In the genomic region with DNA sequence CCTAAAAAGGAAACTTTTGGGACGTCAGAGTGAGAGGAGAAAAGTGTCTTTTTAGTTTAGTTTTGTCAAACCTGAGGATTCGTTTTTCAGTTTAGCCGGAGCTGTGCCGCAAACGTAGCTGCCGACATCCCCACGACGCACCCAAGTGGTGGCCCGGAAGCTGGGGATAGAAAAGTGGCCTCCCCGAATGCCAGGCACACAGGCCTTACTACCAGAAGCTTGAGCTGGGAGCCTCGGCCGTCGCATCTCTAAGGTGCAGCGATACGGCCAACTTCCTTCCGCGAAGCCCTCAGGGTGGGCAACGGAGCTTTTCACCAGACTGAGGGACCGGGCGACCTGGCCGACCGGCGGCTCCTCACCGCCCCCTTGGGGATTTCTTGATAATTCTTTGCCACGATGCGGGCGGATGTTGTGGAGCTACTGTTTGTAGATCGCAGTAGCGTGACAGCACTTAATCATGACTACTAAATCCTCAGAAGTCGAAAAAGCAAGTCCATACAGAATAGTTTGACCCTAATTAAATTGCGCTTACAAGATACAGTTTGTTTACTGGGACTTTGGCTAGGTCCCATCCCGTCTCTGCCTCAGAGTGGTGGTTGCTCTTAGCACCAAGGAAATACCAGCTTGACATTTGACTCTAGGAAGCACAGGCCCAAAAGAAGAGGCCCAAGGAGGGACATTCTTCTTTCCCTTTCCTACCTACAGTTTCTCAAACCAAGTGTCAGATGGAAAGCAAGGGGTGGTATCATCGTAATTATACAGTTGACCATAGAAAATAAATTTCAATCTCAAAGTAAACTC, we compare ENCODE assay signal across 8 cellular contexts.
DNase-seq lines count a peak whose midpoint lies in the region; ATAC-seq lines count a peak whose summit lies in the region.

No MANE protein-coding gene starts in this region.

- ATAC-seq in GM19328 (IDR thresholded peaks at IDR 0.05; ENCODE audit: unreplicated experiment): peak; percentile 53
- peak; percentile 72 for ATAC-seq in HG03460 (IDR thresholded peaks at IDR 0.05; ENCODE audit: unreplicated experiment)

- DNase-seq in NCI-H510A treated with DMSO at 0.1 percent for 48 hours (lab: John Stamatoyannopoulos, UW): peak; percentile 91
- DNase-seq in activated CD4-positive, alpha-beta T cell treated with anti-CD3 and anti-CD28 coated beads for 4 hours: peak; percentile 85 to 87
- peak; percentile 65 to 70 for DNase-seq in stimulated activated CD4-positive, alpha-beta T cell treated with anti-CD3 and anti-CD28 coated beads, Interleukin-1b, Interleukin-23, amount 100 ng/mL, for 1 hour (ENCODE audit: low read depth in 2 of 2)

- H3K36me3 ChIP-seq in BLaER1: peaks cover 9% of the 10 kb centered on the region

- H3K27ac ChIP-seq in BLaER1: peak overlapping the region; percentile 95
- peak overlapping the region; percentile 96 for H3K27ac ChIP-seq in cingulate gyrus (ENCODE audit: low read depth, low read length)
- peak overlapping the region; percentile 95 for H3K27ac ChIP-seq in layer of hippocampus (ENCODE audit: low read depth, low read length)

- H3K9me3 ChIP-seq in BLaER1: no peaks in the 10 kb centered on the region

- peak overlapping the region; percentile 79 for H3K4me3 ChIP-seq in BLaER1

- H3K9ac ChIP-seq in BLaER1: peak overlapping the region; percentile 90

- H3K4me2 ChIP-seq in BLaER1: peak overlapping the region; percentile 80

- H4K20me1 ChIP-seq in BLaER1: no peaks in the 10 kb centered on the region

- H3K27me3 ChIP-seq in BLaER1 (no peaks in the 10 kb centered on the region), layer of hippocampus (ENCODE audit: control insufficient read depth, insufficient read depth, low read length) (no peaks in the 10 kb centered on the region)

- H3K4me1 ChIP-seq in BLaER1: peaks cover 27% of the 10 kb centered on the region

Comparison
In these comparisons a context has a peak if more than half of its experiments do, and no peak if none do; other contexts are left out.
1. Peak in every context shown above with its lines: DNase-seq, ATAC-seq, H3K4me3 ChIP-seq and H3K27ac ChIP-seq.